In genomic region chr7:55597944-55598499, GRCh38 we compare ENCODE assay signal across 8 cellular contexts. TPM values are rescaled to one million over a fixed set of nuclear protein-coding genes. Genes with fewer than 3 reads are reported as not detected.
DNase-seq lines count a peak whose midpoint lies in the region; ATAC-seq and TF ChIP-seq lines count a peak whose summit lies in the region.
"Not testable (repeated sequence)": the region's sequence is repeated elsewhere in the genome, so short reads cannot be mapped to it uniquely, and the experiment has no call there.

No MANE protein-coding gene starts in this region.

- H3K36me3 ChIP-seq in PC-3 (ENCODE audit: low read depth, low read length); ascending aorta; naive thymus-derived CD4-positive, alpha-beta T cell (ENCODE audit: control insufficient read depth in 2 of 3, insufficient read depth in 3 of 3, low read length in 3 of 3): not testable (repeated sequence)

- ATAC-seq in GM21737 (IDR thresholded peaks at IDR 0.05; ENCODE audit: unreplicated experiment), result peak; percentile 66
- ATAC-seq in HG03521 (IDR thresholded peaks at IDR 0.05; ENCODE audit: unreplicated experiment), result peak; percentile 46
- ATAC-seq in PC-3, result peak; percentile 63
- ATAC-seq in naive thymus-derived CD4-positive, alpha-beta T cell, result peak; percentile 54

- CTCF ChIA-PET in PC-3 (lab: Charles Lee), result interaction anchor here (1.3 kb wide), 1 partner anchor 164 kb away, joined by 4 read pairs; no protein-coding TSS in a partner anchor
- CTCF ChIA-PET in naive thymus-derived CD4-positive, alpha-beta T cell (lab: Charles Lee), result interaction anchor here (0.7 to 5.6 kb wide), 6 partner anchors 24 to 165 kb away, joined by 3 to 29 read pairs (median 4); no protein-coding TSS in a partner anchor

- peaks cover 1 to 18% (median 11%) of the 10 kb centered on the region in 7 donors for H3K4me1 Mint-ChIP-seq in naive thymus-derived CD4-positive, alpha-beta T cell

- peak overlapping the region in 3 of 9 donors; percentile 2 to 29 (median 16) for H3K27ac Mint-ChIP-seq in naive thymus-derived CD4-positive, alpha-beta T cell

- BruUV-seq in PC-3 (replicated peaks; lab: Mats Ljungman, UMichigan), result not testable (repeated sequence)

- peaks cover 0 to 26% (median 2%) of the 10 kb centered on the region in 5 donors for H3K27me3 Mint-ChIP-seq in naive thymus-derived CD4-positive, alpha-beta T cell

- H2AFZ ChIP-seq in PC-3 (ENCODE audit: low read length), result 0 out of 2 replicates have a peak overlapping the region, but pooled peaks have one; percentile 38

- intact Hi-C loops in PC-3 (cut with micrococcal nuclease), result loop anchor here (1.0 to 5.0 kb wide), 3 partner anchors 48 to 316 kb away; no protein-coding TSS in a partner anchor
- intact Hi-C loops in ascending aorta (cut with DNase I), result loop anchor here (5.0 kb wide), 2 partner anchors 76 to 316 kb away; no protein-coding TSS in a partner anchor
- intact Hi-C loops in naive thymus-derived CD4-positive, alpha-beta T cell (cut with micrococcal nuclease), result loop anchor here (1.0 to 5.0 kb wide), 7 partner anchors 36 to 318 kb away; no protein-coding TSS in a partner anchor

- not testable (repeated sequence) for H3K27ac ChIP-seq in 22Rv1; PC-3 (ENCODE audit: low read length); ascending aorta; naive thymus-derived CD4-positive, alpha-beta T cell (ENCODE audit: low read depth, low read length)

- H3K4me1 ChIP-seq in PC-3 (ENCODE audit: insufficient read depth, low read length); ascending aorta; naive thymus-derived CD4-positive, alpha-beta T cell (ENCODE audit: control insufficient read depth in 2 of 2, insufficient read depth in 2 of 2, low read length in 2 of 2): not testable (repeated sequence)

- not testable (repeated sequence) for H3K27me3 ChIP-seq in PC-3 (ENCODE audit: low read length); ascending aorta; naive thymus-derived CD4-positive, alpha-beta T cell (ENCODE audit: control insufficient read depth in 2 of 2, insufficient read depth in 2 of 2, low read length in 2 of 2)

- not testable (repeated sequence) for H3K9me3 Mint-ChIP-seq in naive thymus-derived CD4-positive, alpha-beta T cell

- not testable (repeated sequence) for DNase-seq in GM12864 (ENCODE audit: low read depth); ascending aorta (ENCODE audit: low spot score in 2 of 2)
- peak; percentile 43 for DNase-seq in PC-3
- DNase-seq in fibroblast of villous mesenchyme (ENCODE audit: low read depth), result peak; percentile 17
- peak in 5 of 9 donors; percentile 25 to 52 (median 39) for DNase-seq in naive thymus-derived CD4-positive, alpha-beta T cell

- not testable (repeated sequence) for H3F3A ChIP-seq in PC-3 (ENCODE audit: low read length, unreplicated experiment)

- not testable (repeated sequence) for H3K9me3 ChIP-seq in PC-3 (ENCODE audit: low read length); ascending aorta; naive thymus-derived CD4-positive, alpha-beta T cell (ENCODE audit: control insufficient read depth in 2 of 3, low read length in 3 of 3)

- not testable (repeated sequence) for H3K36me3 Mint-ChIP-seq in naive thymus-derived CD4-positive, alpha-beta T cell

- not testable (repeated sequence) for H3K4me2 ChIP-seq in PC-3 (ENCODE audit: low read length)

- H3K9me2 ChIP-seq in PC-3 (replicated peaks; ENCODE audit: low read length), result not testable (repeated sequence)

- not testable (repeated sequence) for H3K79me2 ChIP-seq in PC-3 (ENCODE audit: low read length)

- not testable (repeated sequence) for H3K9ac ChIP-seq in PC-3 (ENCODE audit: low read length)

- TF ChIP-seq CTCF in 22Rv1 (IDR thresholded peaks at IDR 0.05), result peak; percentile 61
- peak; percentile 52 for TF ChIP-seq CTCF in GM12864 (IDR thresholded peaks at IDR 0.05; ENCODE audit: low read depth, low read length, missing control alignments)
- peak; percentile 52; the same call in 1 of the 2 replicates for TF ChIP-seq CTCF in PC-3 (conservative IDR thresholded peaks at IDR 0.05; ENCODE audit: low read depth, low read length)
- peak; percentile 12 to 52 (median 33) for TF ChIP-seq CTCF in ascending aorta (IDR thresholded peaks at IDR 0.05)
- peak; percentile 43 for TF ChIP-seq CTCF in fibroblast of villous mesenchyme (IDR thresholded peaks at IDR 0.05; ENCODE audit: insufficient read depth, low read depth, low read length)

- POLR2A ChIA-PET in PC-3 (lab: Charles Lee; ENCODE audit: unreplicated experiment), result not testable (repeated sequence)
- POLR2A ChIA-PET in naive thymus-derived CD4-positive, alpha-beta T cell (lab: Charles Lee), result interaction anchor here (0.8 kb wide), 1 partner anchor 165 kb away, joined by 3 read pairs; no protein-coding TSS in a partner anchor

- not testable (repeated sequence) for H3K4me3 Mint-ChIP-seq in naive thymus-derived CD4-positive, alpha-beta T cell

- H3K4me3 ChIP-seq in GM12864 (ENCODE audit: low read depth, low read length); PC-3 (ENCODE audit: low read length); ascending aorta; fibroblast of villous mesenchyme (ENCODE audit: low read depth, low read length); naive thymus-derived CD4-positive, alpha-beta T cell (ENCODE audit: low read length): not testable (repeated sequence)

- H4K20me1 ChIP-seq in PC-3 (ENCODE audit: low read length), result not testable (repeated sequence)

RNA-seq across cellular contexts. Expression of gene VOPP1, which starts 25.7 kb away (rescaled TPM):
- total RNA-seq in PC-3 (2014; rRNA removed) (60.2 and 64.8 TPM in 2 replicates), ascending aorta (78.8 TPM), fibroblast of villous mesenchyme (73.8 and 81.2 TPM in 2 replicates)
- total RNA-seq in naive thymus-derived CD4-positive, alpha-beta T cell, result 100 to 1,000 TPM in 1 of 5 experiments, 10 to 100 TPM in 4; 66.2 to 111 (median 82.0) TPM
- polyA plus RNA-seq in naive thymus-derived CD4-positive, alpha-beta T cell, result 10 to 100 TPM; 33.6 to 35.0 TPM
